5 cellular contexts compared by ENCODE assay signal in the genomic region with DNA sequence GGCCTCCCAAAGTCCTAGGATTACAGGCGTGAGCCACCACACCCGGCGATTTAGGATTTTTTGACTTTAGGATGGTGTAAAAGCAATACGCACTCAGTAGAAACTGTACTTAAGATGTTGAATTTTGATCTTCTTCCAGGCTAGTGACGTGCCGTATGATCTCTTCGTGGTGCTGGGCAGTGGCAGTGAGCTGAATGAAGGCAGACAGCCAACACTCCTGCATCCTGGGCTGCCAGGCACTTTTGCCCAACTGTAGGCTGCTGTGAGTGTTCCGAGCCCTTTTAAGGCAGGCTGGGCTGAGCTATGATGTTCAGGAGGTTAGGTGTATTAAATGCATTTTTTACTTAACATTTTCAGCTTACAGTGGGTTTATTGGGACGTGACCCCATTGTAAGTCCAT. TPM values are rescaled to one million over a fixed set of nuclear protein-coding genes. Genes with fewer than 3 reads are reported as not detected.
"Had no signal": no experiment of that assay in that cellular context is flagged by ENCODE, and none has a peak within 500 bp of the region (broad histone marks: within the 10 kb centered on the region; RNA-seq: fewer than 3 reads in every experiment).

No MANE protein-coding gene starts in this region.

- DNase-seq: H9, IMR-90 had no signal

- H3K4me3 ChIP-seq: GM23338 had no signal

RNA-seq across cellular contexts. Expression of gene IL31, which starts 21.3 kb away (rescaled TPM):
- total RNA-seq: GM23338, H1, H9, HT-29, IMR-90 had no signal
- polyA plus RNA-seq: GM23338, H1, IMR-90 had no signal

RNA-seq across cellular contexts. Expression of gene LRRC43, which starts 30.2 kb away (rescaled TPM):
- total RNA-seq: GM23338, HT-29 had no signal
